ENCODE assay signal across 31 cellular contexts in genomic region chr16:11334831-11335404, GRCh38. TPM values are rescaled to one million over a fixed set of nuclear protein-coding genes. Genes with fewer than 3 reads are reported as not detected.
A peak's percentile ranks its signal among the peaks of the same experiment; 100 is the strongest.
DNase-seq lines count a peak whose midpoint lies in the region; ATAC-seq, FAIRE-seq and TF ChIP-seq lines count a peak whose summit lies in the region.
"Had no signal": no experiment of that assay in that cellular context is flagged by ENCODE, and none has a peak within 500 bp of the region (broad histone marks: within the 10 kb centered on the region; RNA-seq: fewer than 3 reads in every experiment).

No MANE protein-coding gene starts in this region.

- H4K8ac ChIP-seq in IMR-90 (ENCODE audit: low read depth in 2 of 2, low read length in 2 of 2) (no peak overlapping the region), mesenchymal stem cell (ENCODE audit: low read length) (no peak overlapping the region)

- H3K9me1 ChIP-seq in IMR-90 (ENCODE audit: insufficient read depth, low read length) (no peaks in the 10 kb centered on the region; the same call in 1 of the 2 replicates), K562 (ENCODE audit: control insufficient read depth, insufficient read depth, low read length) (no peaks in the 10 kb centered on the region)

- H3K56ac ChIP-seq in IMR-90 (ENCODE audit: extremely low read depth, insufficient read depth, low read length), result no peak overlapping the region

- H3K79me1 ChIP-seq in IMR-90 (ENCODE audit: low read depth in 1 of 2, low read length in 2 of 2), result no peaks in the 10 kb centered on the region
- no peaks in the 10 kb centered on the region for H3K79me1 ChIP-seq in mesenchymal stem cell (replicated peaks; ENCODE audit: low read length, poor library complexity, severe bottlenecking)

- H2AFZ ChIP-seq in IMR-90 (replicated peaks; ENCODE audit: low read length, poor library complexity) (no peak overlapping the region), K562 (ENCODE audit: low read depth, low read length) (no peak overlapping the region), mesenchymal stem cell (ENCODE audit: low read depth, low read length) (no peak overlapping the region)
- H2AFZ ChIP-seq: PC-9 had no signal

- H2BK20ac ChIP-seq in IMR-90 (ENCODE audit: low read depth, low read length), result no peak overlapping the region

- H3K36me3 ChIP-seq in IMR-90 (ENCODE audit: control insufficient read depth, insufficient read depth, low read length) (no peaks in the 10 kb centered on the region), K562 (ENCODE audit: control insufficient read depth, insufficient read depth, low read length) (no peaks in the 10 kb centered on the region), mesenchymal stem cell (ENCODE audit: control insufficient read depth in 1 of 2, insufficient read depth in 2 of 2, low read depth in 1 of 2, low read length in 2 of 2) (no peaks in the 10 kb centered on the region)
- H3K36me3 ChIP-seq: MG63, SJCRH30 had no signal

- H3K27ac ChIP-seq in IMR-90 (ENCODE audit: insufficient read depth, low read length) (no peak overlapping the region), K562 (ENCODE audit: extremely low read depth, low read depth, low read length) (no peak overlapping the region), mesenchymal stem cell (ENCODE audit: low read length, poor library complexity, severe bottlenecking) (no peak overlapping the region)
- H3K27ac ChIP-seq: C4-2B, PC-9, SJCRH30 had no signal

- TF ChIP-seq POLR2A in IMR-90 (IDR thresholded peaks at IDR 0.05; ENCODE audit: low read depth, low read length), result no peak
- TF ChIP-seq POLR2A in K562 (conservative IDR thresholded peaks at IDR 0.05), result no peak

- DNase-seq in activated CD8-positive, alpha-beta T cell treated with anti-CD3 and anti-CD28 coated beads for 36 hours, result no peak
- no peak for DNase-seq in activated CD8-positive, alpha-beta T cell treated with anti-CD3 and anti-CD28 coated beads, Interleukin-2, amount 10 ng/mL, durations not matched to agents 7 days and 5 days
- DNase-seq in IMR-90 (no peak), K562 (ENCODE audit: extremely low read depth in 1 of 4, low spot score in 3 of 4) (no peak), mesenchymal stem cell (no peak)
- DNase-seq in effector CD8-positive, alpha-beta T cell (lab: John Stamatoyannopoulos, UW), result no peak
- DNase-seq: Caco-2; CD8-positive, alpha-beta T cell; DMS79 treated with DMSO at 0.1 percent for 48 hours; GF-D8; GOT3; KBM-7; MG63; NCI-H1092; NCI-H1417 treated with DMSO at 0.1 percent for 48 hours; NCI-H1694 treated with DMSO at 0.1 percent for 48 hours; NCI-H2081; NCI-H2227 treated with DMSO at 0.1 percent for 48 hours; NCI-H526 treated with DMSO at 0.1 percent for 48 hours; PC-9; SJCRH30 had no signal

- no peak overlapping the region for H3K27ac Mint-ChIP-seq in activated CD8-positive, alpha-beta T cell treated with anti-CD3 and anti-CD28 coated beads for 36 hours
- no peak overlapping the region for H3K27ac Mint-ChIP-seq in activated CD8-positive, alpha-beta T cell treated with anti-CD3 and anti-CD28 coated beads, Interleukin-2, amount 10 ng/mL, durations not matched to agents 7 days and 5 days
- H3K27ac Mint-ChIP-seq: CD8-positive, alpha-beta T cell had no signal

- TF ChIP-seq CTCF in activated CD8-positive, alpha-beta T cell treated with anti-CD3 and anti-CD28 coated beads for 36 hours (IDR thresholded peaks at IDR 0.05), result no peak
- TF ChIP-seq CTCF in IMR-90 (conservative IDR thresholded peaks at IDR 0.05; ENCODE audit: low read depth, low read length) (no peak), K562 (IDR thresholded peaks at IDR 0.05 in 2 of 3, conservative IDR thresholded peaks at IDR 0.05 in 1 of 3; ENCODE audit: insufficient read depth in 2 of 3, low read depth in 1 of 3, low read length in 3 of 3) (no peak)

- no peaks in the 10 kb centered on the region for H3K36me3 Mint-ChIP-seq in activated CD8-positive, alpha-beta T cell treated with anti-CD3 and anti-CD28 coated beads for 36 hours (ENCODE audit: low read depth)
- no peaks in the 10 kb centered on the region for H3K36me3 Mint-ChIP-seq in activated CD8-positive, alpha-beta T cell treated with anti-CD3 and anti-CD28 coated beads, Interleukin-2, amount 10 ng/mL, durations not matched to agents 7 days and 5 days (ENCODE audit: low read depth)
- H3K36me3 Mint-ChIP-seq: CD8-positive, alpha-beta T cell had no signal

- no peaks in the 10 kb centered on the region for H3K79me2 ChIP-seq in K562 (ENCODE audit: control insufficient read depth, insufficient read depth, low read length)

- WGBS in IMR-90 (ENCODE audit: extremely low coverage in 2 of 2, insufficient read length in 1 of 2), 2 experiments, result no CpG with 5 or more reads among the region's 6 CpGs
- 57% methylated on average over 6 of the region's 6 CpGs for WGBS in K562 (ENCODE audit: insufficient coverage, low coverage, missing lambda C conversion rate)
- WGBS in mesenchymal stem cell, result 83% methylated on average over 5 of the region's 6 CpGs

- H4K5ac ChIP-seq in IMR-90 (ENCODE audit: low read depth, low read length), result no peak overlapping the region

- H3K9me3 Mint-ChIP-seq in activated CD8-positive, alpha-beta T cell treated with anti-CD3 and anti-CD28 coated beads for 36 hours, result no peaks in the 10 kb centered on the region
- H3K9me3 Mint-ChIP-seq in activated CD8-positive, alpha-beta T cell treated with anti-CD3 and anti-CD28 coated beads, Interleukin-2, amount 10 ng/mL, durations not matched to agents 7 days and 5 days (ENCODE audit: insufficient read depth), result no peaks in the 10 kb centered on the region
- H3K9me3 Mint-ChIP-seq: CD8-positive, alpha-beta T cell had no signal

- ATAC-seq in activated CD8-positive, alpha-beta T cell treated with anti-CD3 and anti-CD28 coated beads for 36 hours, result peak; percentile 55
- ATAC-seq in activated CD8-positive, alpha-beta T cell treated with anti-CD3 and anti-CD28 coated beads, Interleukin-2, amount 10 ng/mL, durations not matched to agents 7 days and 5 days, result no peak
- peak; percentile 59 for ATAC-seq in IMR-90 (ENCODE audit: low read depth)
- ATAC-seq in K562, result peak; percentile 67
- ATAC-seq in HG03378 (IDR thresholded peaks at IDR 0.05; ENCODE audit: unreplicated experiment), result no peak
- ATAC-seq: CD8-positive, alpha-beta T cell; HCT116; Right ventricle myocardium inferior; SK-N-SH treated with all-trans-retinoic acid at 6 μM for 48 hours had no signal

- H3K4me2 ChIP-seq in IMR-90 (ENCODE audit: low read depth, low read length) (no peak overlapping the region), K562 (ENCODE audit: insufficient read depth, low read length) (no peak overlapping the region), mesenchymal stem cell (ENCODE audit: low read length, poor library complexity, severe bottlenecking) (no peak overlapping the region)
- H3K4me2 ChIP-seq: PC-9 had no signal

- in situ Hi-C loops in IMR-90 (cut with MboI; ENCODE audit: low sequenced_read_pairs) (no loop called here), K562 (cut with MboI) (no loop called here)

- H2BK12ac ChIP-seq in mesenchymal stem cell (ENCODE audit: low read length in 2 of 2), result no peak overlapping the region

- H4K20me1 ChIP-seq in IMR-90 (ENCODE audit: insufficient read depth, low read length) (no peaks in the 10 kb centered on the region), K562 (replicated peaks; ENCODE audit: control insufficient read depth, insufficient read depth, low read length) (no peaks in the 10 kb centered on the region)

- H3K4me3 Mint-ChIP-seq in activated CD8-positive, alpha-beta T cell treated with anti-CD3 and anti-CD28 coated beads for 36 hours, result no peak overlapping the region
- no peak overlapping the region for H3K4me3 Mint-ChIP-seq in activated CD8-positive, alpha-beta T cell treated with anti-CD3 and anti-CD28 coated beads, Interleukin-2, amount 10 ng/mL, durations not matched to agents 7 days and 5 days
- H3K4me3 Mint-ChIP-seq: CD8-positive, alpha-beta T cell had no signal

- POLR2A ChIA-PET in activated CD8-positive, alpha-beta T cell treated with anti-CD3 and anti-CD28 coated beads for 36 hours (lab: Charles Lee), result no interaction called here
- POLR2A ChIA-PET in activated CD8-positive, alpha-beta T cell treated with anti-CD3 and anti-CD28 coated beads, Interleukin-2, amount 10 ng/mL, durations not matched to agents 7 days and 5 days (lab: Charles Lee), result interaction anchor here (1.3 kb wide), 1 partner anchor 78 kb away, joined by 3 read pairs; no protein-coding TSS in a partner anchor
- POLR2A ChIA-PET in IMR-90 (lab: Charles Lee; ENCODE audit: unreplicated experiment), result no interaction called here
- POLR2A ChIA-PET in K562 (lab: Yijun Ruan, JAX), result interaction anchor here (0.8 to 1.3 kb wide), 2 partner anchors 63 to 79 kb away, joined by 3 to 4 read pairs; partner anchors contain the start of gene SOCS1

- intact Hi-C loops in activated CD8-positive, alpha-beta T cell treated with anti-CD3 and anti-CD28 coated beads for 36 hours (cut with micrococcal nuclease), result no loop called here
- intact Hi-C loops in IMR-90 (cut with micrococcal nuclease) (no loop called here), K562 (cut with micrococcal nuclease) (no loop called here)

- CTCF ChIA-PET in activated CD8-positive, alpha-beta T cell treated with anti-CD3 and anti-CD28 coated beads for 36 hours (lab: Charles Lee), result interaction anchor here (0.6 kb wide), 1 partner anchor 17 kb away, joined by 3 read pairs; no protein-coding TSS in a partner anchor
- CTCF ChIA-PET in activated CD8-positive, alpha-beta T cell treated with anti-CD3 and anti-CD28 coated beads, Interleukin-2, amount 10 ng/mL, durations not matched to agents 7 days and 5 days (lab: Charles Lee), result no interaction called here
- CTCF ChIA-PET in IMR-90 (lab: Yijun Ruan, JAX) (interaction anchor here (0.6 kb wide), 1 partner anchor 40 kb away, joined by 4 read pairs; no protein-coding TSS in a partner anchor), K562 (lab: Yijun Ruan, JAX; ENCODE audit: low intra/inter-chr PET ratio) (no interaction called here)

- no peak overlapping the region for H2AK9ac ChIP-seq in IMR-90 (replicated peaks; ENCODE audit: low read depth, low read length, poor library complexity)

- H3K4me1 ChIP-seq in IMR-90 (ENCODE audit: control insufficient read depth, insufficient read depth, low read length) (no peaks in the 10 kb centered on the region), K562 (replicated peaks in 1 of 2; ENCODE audit: control insufficient read depth in 2 of 2, insufficient read depth in 2 of 2, low read length in 2 of 2) (no peaks in the 10 kb centered on the region), mesenchymal stem cell (ENCODE audit: control insufficient read depth, insufficient read depth, low read depth, low read length) (peaks cover 10% of the 10 kb centered on the region)
- H3K4me1 ChIP-seq: SJCRH30 had no signal

- H3K18ac ChIP-seq in IMR-90 (ENCODE audit: low read depth, low read length) (no peak overlapping the region), mesenchymal stem cell (ENCODE audit: low read depth in 1 of 2, low read length in 2 of 2) (no peak overlapping the region)

- H3K9me3 ChIP-seq in IMR-90 (ENCODE audit: control insufficient read depth, insufficient read depth, low read length) (0 out of 2 replicates have a peak, but pooled peaks cover 2% of the 10 kb centered on the region), K562 (replicated peaks; ENCODE audit: control insufficient read depth, insufficient read depth, low read depth, low read length) (peaks cover 6% of the 10 kb centered on the region; the same call in 1 of the 2 replicates), mesenchymal stem cell (ENCODE audit: control insufficient read depth, low read length) (no peaks in the 10 kb centered on the region)
- H3K9me3 ChIP-seq: Caco-2, SJCRH30 had no signal

- dilution Hi-C loops in IMR-90 (cut with HindIII; ENCODE audit: low sequenced_read_pairs, unreplicated experiment), result no loop called here

- H3K27me3 ChIP-seq in IMR-90 (ENCODE audit: control insufficient read depth, insufficient read depth, low read length) (no peaks in the 10 kb centered on the region), K562 (ENCODE audit: control insufficient read depth in 2 of 2, insufficient read depth in 2 of 2, low read length in 2 of 2) (peaks cover 0 to 11% of the 10 kb centered on the region in 2 experiments; a peak in 4 of 5 replicates), mesenchymal stem cell (ENCODE audit: control insufficient read depth in 1 of 2, insufficient read depth in 1 of 2, low read length in 2 of 2) (peaks cover 0 to 4% of the 10 kb centered on the region in 2 experiments)
- H3K27me3 ChIP-seq: MG63, SJCRH30 had no signal

- H4K91ac ChIP-seq in IMR-90 (ENCODE audit: insufficient read depth, low read depth, low read length) (no peak overlapping the region), mesenchymal stem cell (ENCODE audit: low read length) (no peak overlapping the region)

- FAIRE-seq in K562 (lab: Jason Lieb, UNC), result no peak
- FAIRE-seq: GM12891 had no signal

- BruUV-seq in IMR-90 (replicated peaks; lab: Mats Ljungman, UMichigan), result no TSS peak
- BruUV-seq in K562 (replicated peaks; lab: Mats Ljungman, UMichigan), result no TSS peak

- H3K4me1 Mint-ChIP-seq in activated CD8-positive, alpha-beta T cell treated with anti-CD3 and anti-CD28 coated beads for 36 hours (ENCODE audit: low read depth), result peaks cover 5% of the 10 kb centered on the region
- peaks cover 10% of the 10 kb centered on the region for H3K4me1 Mint-ChIP-seq in activated CD8-positive, alpha-beta T cell treated with anti-CD3 and anti-CD28 coated beads, Interleukin-2, amount 10 ng/mL, durations not matched to agents 7 days and 5 days (ENCODE audit: low read depth)

- no peak for TF ChIP-seq EP300 in K562 (IDR thresholded peaks at IDR 0.05; ENCODE audit: low read length)

- peak overlapping the region; percentile 32; the same call in 1 of the 2 replicates for H3K14ac ChIP-seq in IMR-90 (replicated peaks; ENCODE audit: low read depth, low read length)
- no peak overlapping the region for H3K14ac ChIP-seq in mesenchymal stem cell (ENCODE audit: low read length in 2 of 2)

- H2BK5ac ChIP-seq in IMR-90 (ENCODE audit: low read depth, low read length, poor library complexity, severe bottlenecking), result no peak overlapping the region
- no peak overlapping the region for H2BK5ac ChIP-seq in mesenchymal stem cell (ENCODE audit: low read depth, low read length, poor library complexity, severe bottlenecking)

- no peak overlapping the region for H2BK15ac ChIP-seq in IMR-90 (ENCODE audit: low read depth, low read length)
- no peak overlapping the region for H2BK15ac ChIP-seq in mesenchymal stem cell (ENCODE audit: low read depth, poor library complexity, severe bottlenecking)

- H2BK120ac ChIP-seq in IMR-90 (ENCODE audit: low read depth, low read length) (no peak overlapping the region), mesenchymal stem cell (ENCODE audit: low read depth, low read length) (no peak overlapping the region)

- H3K4ac ChIP-seq in IMR-90 (ENCODE audit: low read depth, low read length) (no peak overlapping the region), mesenchymal stem cell (ENCODE audit: low read depth in 1 of 2, low read length in 2 of 2) (no peak overlapping the region)

- H2AK5ac ChIP-seq in IMR-90 (ENCODE audit: low read depth, low read length) (peak overlapping the region; percentile 28), mesenchymal stem cell (ENCODE audit: low read length, severe bottlenecking) (no peak overlapping the region)

- H3K23ac ChIP-seq in IMR-90 (ENCODE audit: low read depth, low read length) (no peak overlapping the region), mesenchymal stem cell (ENCODE audit: low read length in 2 of 2) (no peak overlapping the region)

- H3K27me3 Mint-ChIP-seq in activated CD8-positive, alpha-beta T cell treated with anti-CD3 and anti-CD28 coated beads for 36 hours, result no peaks in the 10 kb centered on the region
- no peaks in the 10 kb centered on the region for H3K27me3 Mint-ChIP-seq in activated CD8-positive, alpha-beta T cell treated with anti-CD3 and anti-CD28 coated beads, Interleukin-2, amount 10 ng/mL, durations not matched to agents 7 days and 5 days (ENCODE audit: low read depth)

- H3K9ac ChIP-seq in IMR-90 (ENCODE audit: low read depth, low read length) (no peak overlapping the region), K562 (ENCODE audit: insufficient read depth in 1 of 2, low read depth in 2 of 2, low read length in 2 of 2) (no peak overlapping the region), mesenchymal stem cell (ENCODE audit: low read length) (no peak overlapping the region)

- H3K4me3 ChIP-seq in IMR-90 (ENCODE audit: insufficient read depth, low read depth, low read length) (no peak overlapping the region), K562 (no peak overlapping the region), mesenchymal stem cell (ENCODE audit: insufficient read depth in 1 of 2, low read depth in 1 of 2, low read length in 2 of 2) (no peak overlapping the region)
- H3K4me3 ChIP-seq: MG63, PC-9, SJCRH30 had no signal

- no peak for TF ChIP-seq RAD21 in IMR-90 (IDR thresholded peaks at IDR 0.05; ENCODE audit: low read length)
- no peak for TF ChIP-seq RAD21 in K562 (CRISPR knock-in tag; conservative IDR thresholded peaks at IDR 0.05 in 1 of 2, IDR thresholded peaks at IDR 0.05 in 1 of 2)

RNA-seq across cellular contexts. Expression of gene RMI2, which starts 10.3 kb away (rescaled TPM):
- 10 to 100 TPM; 53.1 to 57.7 TPM for total RNA-seq in activated CD8-positive, alpha-beta T cell treated with anti-CD3 and anti-CD28 coated beads for 36 hours
- total RNA-seq in activated CD8-positive, alpha-beta T cell treated with anti-CD3 and anti-CD28 coated beads, Interleukin-2, amount 10 ng/mL, durations not matched to agents 7 days and 5 days, result 10 to 100 TPM; 65.6 to 67.0 TPM
- 3.2 and 5.8 TPM in 2 replicates for total RNA-seq in IMR-90 (2012; rRNA removed)
- 4.0 and 5.6 TPM in 2 replicates for polyA plus RNA-seq in IMR-90 (2012; rRNA removed)
- polyA plus RNA-seq in IMR-90 (2012; cell fraction: cytosol; rRNA removed), result 1.7 and 3.8 TPM in 2 replicates
- 1.4 and 3.8 TPM in 2 replicates for polyA plus RNA-seq in IMR-90 (2012; cell fraction: nucleus; rRNA removed; ENCODE audit: low replicate concordance)
- total RNA-seq in K562 (2011; cell fraction: chromatin; rRNA removed; ENCODE audit: low replicate concordance), result 15.0 and 19.5 TPM in 2 replicates
- 8.7 and 9.6 TPM in 2 replicates for total RNA-seq in K562 (2011; cell fraction: nucleolus; rRNA removed)
- 13.8 and 19.5 TPM in 2 replicates for total RNA-seq in K562 (2011; cell fraction: nucleoplasm; rRNA removed)
- total RNA-seq in K562 (2014; rRNA removed), result 23.2 and 35.2 TPM in 2 replicates
- total RNA-seq in K562 (2014; rRNA removed; fragmentation: Illumina TruSeq; extraction: Trizol), result 32.6 and 39.9 TPM in 2 replicates
- 16.1 and 16.4 TPM in 2 replicates for total RNA-seq in K562 (2015; rRNA removed; fragmentation: Illumina TruSeq; extraction: Trizol)
- 33.7 and 38.8 TPM in 2 replicates for total RNA-seq in K562 (2021)
- polyA plus RNA-seq in K562 (2011; rRNA removed), result 27.4 and 35.0 TPM in 2 replicates
- 12.1 and 25.8 TPM in 2 replicates for polyA plus RNA-seq in K562 (2011; cell fraction: cytosol; rRNA removed)
- 9.6 and 15.0 TPM in 2 replicates for polyA plus RNA-seq in K562 (2011; cell fraction: nucleus; rRNA removed)
- 37.1 and 50.2 TPM in 2 replicates for polyA plus RNA-seq in K562 (2012)
- polyA plus RNA-seq in K562 (2014; fragmentation: Illumina TruSeq; extraction: Trizol), result 43.4 and 48.8 TPM in 2 replicates
- 10 to 100 TPM in 1 of 2 experiments, 1 to 10 TPM in 1; 8.0 to 10.3 TPM for polyA plus RNA-seq in K562 (2014; fragmentation: Nextera tagmentation; extraction: Ambion mirVana)
- 32.5 and 36.9 TPM in 2 replicates for polyA plus RNA-seq in K562 (2014; rRNA removed)
- polyA minus RNA-seq in K562 (2011; rRNA and poly(A)+ RNA removed), result 18.2 and 19.3 TPM in 2 replicates
- polyA minus RNA-seq in K562 (2011; cell fraction: cytosol; rRNA and poly(A)+ RNA removed), result 7.6 and 8.6 TPM in 2 replicates
- polyA minus RNA-seq in K562 (2011; cell fraction: nucleus; rRNA and poly(A)+ RNA removed), result 3.9 and 8.6 TPM in 2 replicates
- 4.6 TPM for polyA plus RNA-seq in mesenchymal stem cell (2013, experiment 1 of 2)
- 4.4 TPM for polyA plus RNA-seq in mesenchymal stem cell (2013, experiment 2 of 2)

RNA-seq across cellular contexts. Expression of gene PRM1, which starts 53.8 kb away (rescaled TPM):
- not detected for total RNA-seq in activated CD8-positive, alpha-beta T cell treated with anti-CD3 and anti-CD28 coated beads for 36 hours
- total RNA-seq in activated CD8-positive, alpha-beta T cell treated with anti-CD3 and anti-CD28 coated beads, Interleukin-2, amount 10 ng/mL, durations not matched to agents 7 days and 5 days, result not detected
- total RNA-seq in IMR-90 (2012; rRNA removed), result not detected in 2 replicates
- polyA plus RNA-seq in IMR-90 (2012; rRNA removed), result not detected in 2 replicates
- not detected in 2 replicates for polyA plus RNA-seq in IMR-90 (2012; cell fraction: cytosol; rRNA removed)
- not detected in 2 replicates for polyA plus RNA-seq in IMR-90 (2012; cell fraction: nucleus; rRNA removed; ENCODE audit: low replicate concordance)
- total RNA-seq in K562 (2011; cell fraction: chromatin; rRNA removed; ENCODE audit: low replicate concordance), result not detected in 2 replicates
- not detected in 2 replicates for total RNA-seq in K562 (2011; cell fraction: nucleolus; rRNA removed)
- not detected in 2 replicates for total RNA-seq in K562 (2011; cell fraction: nucleoplasm; rRNA removed)
- total RNA-seq in K562 (2014; rRNA removed), result not detected in 2 replicates
- not detected in 2 replicates for total RNA-seq in K562 (2014; rRNA removed; fragmentation: Illumina TruSeq; extraction: Trizol)
- total RNA-seq in K562 (2015; rRNA removed; fragmentation: Illumina TruSeq; extraction: Trizol), result not detected in 2 replicates
- not detected in 2 replicates for total RNA-seq in K562 (2021)
- polyA plus RNA-seq in K562 (2011; rRNA removed), result not detected in 2 replicates
- not detected in 2 replicates for polyA plus RNA-seq in K562 (2011; cell fraction: cytosol; rRNA removed)
- not detected in 2 replicates for polyA plus RNA-seq in K562 (2011; cell fraction: nucleus; rRNA removed)
- polyA plus RNA-seq in K562 (2012), result not detected in 2 replicates
- polyA plus RNA-seq in K562 (2014; fragmentation: Illumina TruSeq; extraction: Trizol), result not detected in 2 replicates
- polyA plus RNA-seq in K562 (2014; fragmentation: Nextera tagmentation; extraction: Ambion mirVana), result not detected
- polyA plus RNA-seq in K562 (2014; rRNA removed), result not detected in 2 replicates
- not detected in 2 replicates for polyA minus RNA-seq in K562 (2011; rRNA and poly(A)+ RNA removed)
- not detected in 2 replicates for polyA minus RNA-seq in K562 (2011; cell fraction: cytosol; rRNA and poly(A)+ RNA removed)
- not detected in 2 replicates for polyA minus RNA-seq in K562 (2011; cell fraction: nucleus; rRNA and poly(A)+ RNA removed)
- not detected for polyA plus RNA-seq in mesenchymal stem cell (2013, experiment 1 of 2)
- not detected for polyA plus RNA-seq in mesenchymal stem cell (2013, experiment 2 of 2)
- total RNA-seq: A673; Caco-2; CD8-positive, alpha-beta T cell; HT-29; NCI-H460; PC-9; Right ventricle myocardium inferior; RPMI7951; SJCRH30 had no signal

RNA-seq across cellular contexts. Expression of gene PRM2, which starts 58.6 kb away (rescaled TPM):
- not detected for total RNA-seq in activated CD8-positive, alpha-beta T cell treated with anti-CD3 and anti-CD28 coated beads for 36 hours
- total RNA-seq in activated CD8-positive, alpha-beta T cell treated with anti-CD3 and anti-CD28 coated beads, Interleukin-2, amount 10 ng/mL, durations not matched to agents 7 days and 5 days, result not detected
- total RNA-seq in IMR-90 (2012; rRNA removed), result not detected in 2 replicates
- polyA plus RNA-seq in IMR-90 (2012; rRNA removed), result not detected in 2 replicates
- polyA plus RNA-seq in IMR-90 (2012; cell fraction: cytosol; rRNA removed), result not detected in 2 replicates
- polyA plus RNA-seq in IMR-90 (2012; cell fraction: nucleus; rRNA removed; ENCODE audit: low replicate concordance), result not detected in 2 replicates
- total RNA-seq in K562 (2011; cell fraction: chromatin; rRNA removed; ENCODE audit: low replicate concordance), result not detected in 2 replicates
- total RNA-seq in K562 (2011; cell fraction: nucleolus; rRNA removed), result not detected in 2 replicates
- not detected in 2 replicates for total RNA-seq in K562 (2011; cell fraction: nucleoplasm; rRNA removed)
- not detected in 2 replicates for total RNA-seq in K562 (2014; rRNA removed)
- not detected in 2 replicates for total RNA-seq in K562 (2014; rRNA removed; fragmentation: Illumina TruSeq; extraction: Trizol)
- not detected in 2 replicates for total RNA-seq in K562 (2015; rRNA removed; fragmentation: Illumina TruSeq; extraction: Trizol)
- not detected in 2 replicates for total RNA-seq in K562 (2021)
- polyA plus RNA-seq in K562 (2011; rRNA removed), result not detected in 2 replicates
- not detected in 2 replicates for polyA plus RNA-seq in K562 (2011; cell fraction: cytosol; rRNA removed)
- not detected in 2 replicates for polyA plus RNA-seq in K562 (2011; cell fraction: nucleus; rRNA removed)
- polyA plus RNA-seq in K562 (2012), result not detected in 2 replicates
- polyA plus RNA-seq in K562 (2014; fragmentation: Illumina TruSeq; extraction: Trizol), result not detected in 2 replicates
- not detected for polyA plus RNA-seq in K562 (2014; fragmentation: Nextera tagmentation; extraction: Ambion mirVana)
- polyA plus RNA-seq in K562 (2014; rRNA removed), result not detected in 2 replicates
- not detected in 2 replicates for polyA minus RNA-seq in K562 (2011; rRNA and poly(A)+ RNA removed)
- not detected in 2 replicates for polyA minus RNA-seq in K562 (2011; cell fraction: cytosol; rRNA and poly(A)+ RNA removed)
- polyA minus RNA-seq in K562 (2011; cell fraction: nucleus; rRNA and poly(A)+ RNA removed), result not detected in 2 replicates
- polyA plus RNA-seq in mesenchymal stem cell (2013, experiment 1 of 2), result not detected
- polyA plus RNA-seq in mesenchymal stem cell (2013, experiment 2 of 2), result not detected
- total RNA-seq: A673; Caco-2; CD8-positive, alpha-beta T cell; HT-29; NCI-H460; PC-9; Right ventricle myocardium inferior; RPMI7951; SJCRH30 had no signal

Comparison
In these comparisons a context has a peak if more than half of its experiments do, and no peak if none do; other contexts are left out.
1. ATAC-seq: peak in activated CD8-positive, alpha-beta T cell treated with anti-CD3 and anti-CD28 coated beads for 36 hours (single experiment), IMR-90 (single experiment) and K562 (single experiment); none in activated CD8-positive, alpha-beta T cell treated with anti-CD3 and anti-CD28 coated beads, Interleukin-2, amount 10 ng/mL, durations not matched to agents 7 days and 5 days (single experiment) and HG03378 (single experiment).
2. CTCF ChIA-PET loops: an anchor here in activated CD8-positive, alpha-beta T cell treated with anti-CD3 and anti-CD28 coated beads for 36 hours (0.6 kb wide) and IMR-90 (0.6 kb wide); none called in activated CD8-positive, alpha-beta T cell treated with anti-CD3 and anti-CD28 coated beads, Interleukin-2, amount 10 ng/mL, durations not matched to agents 7 days and 5 days and K562.
3. POLR2A ChIA-PET loops: an anchor here in activated CD8-positive, alpha-beta T cell treated with anti-CD3 and anti-CD28 coated beads, Interleukin-2, amount 10 ng/mL, durations not matched to agents 7 days and 5 days (1.3 kb wide) and K562 (0.8 to 1.3 kb wide); none called in activated CD8-positive, alpha-beta T cell treated with anti-CD3 and anti-CD28 coated beads for 36 hours and IMR-90.